In genomic region chr7:92831716-92832622, GRCh38 we compare ENCODE assay signal across 8 cellular contexts. TPM values are rescaled to one million over a fixed set of nuclear protein-coding genes. Genes with fewer than 3 reads are reported as not detected.
DNase-seq lines count a peak whose midpoint lies in the region; ATAC-seq and TF ChIP-seq lines count a peak whose summit lies in the region.

No MANE protein-coding gene starts in this region.

- H3K4me3 ChIP-seq in SJSA1 = peak overlapping the region; percentile 69
- H3K4me3 ChIP-seq in neuron (ENCODE audit: low read length) = peak overlapping the region; percentile 85

- H3K27me3 ChIP-seq in SJSA1 (replicated peaks) (no peaks in the 10 kb centered on the region), neuron (ENCODE audit: insufficient read depth, low read length) (no peaks in the 10 kb centered on the region)

- ATAC-seq in activated T-cell treated with anti-CD3 and anti-CD28 coated beads, Interleukin-2, amount 50 U/mL, for 4 hours = peak in 1 of 2 donors; percentile 13
- no peak for ATAC-seq in GM19328 (IDR thresholded peaks at IDR 0.05; ENCODE audit: unreplicated experiment)

- no peak for DNase-seq in activated T-cell treated with anti-CD3 and anti-CD28 coated beads, Interleukin-2, amount 50 U/mL, for 4 hours
- no peak for DNase-seq in activated T-cell treated with anti-CD3 and anti-CD28 coated beads, Interleukin-2, amount 50 U/mL, for 1 hour
- DNase-seq in SJSA1 (ENCODE audit: low read depth in 1 of 2, low spot score in 2 of 2) (peak; percentile 90 to 99), endothelial cell (ENCODE audit: low spot score) (no peak), foreskin melanocyte (no peak), NCI-H1092 (lab: John Stamatoyannopoulos, UW) (no peak)

- no peak overlapping the region for H2AFZ ChIP-seq in neuron (ENCODE audit: low read depth, low read length)

- H3K36me3 Mint-ChIP-seq in activated T-cell treated with anti-CD3 and anti-CD28 coated beads, Interleukin-2, amount 50 U/mL, for 4 hours (ENCODE audit: insufficient read depth) = peaks cover 49% of the 10 kb centered on the region
- peaks cover 15% of the 10 kb centered on the region for H3K36me3 Mint-ChIP-seq in endothelial cell (ENCODE audit: low read depth, unreplicated experiment)

- peak overlapping the region; percentile 2 for H3K27ac Mint-ChIP-seq in endothelial cell (ENCODE audit: unreplicated experiment)

- peaks cover 56% of the 10 kb centered on the region for H3K36me3 ChIP-seq in SJSA1
- no peaks in the 10 kb centered on the region for H3K36me3 ChIP-seq in neuron (ENCODE audit: insufficient read depth, low read length)

- H3K27ac ChIP-seq in SJSA1 = peak overlapping the region; percentile 96

- H3K4me3 Mint-ChIP-seq in activated T-cell treated with anti-CD3 and anti-CD28 coated beads, Interleukin-2, amount 50 U/mL, for 4 hours = peak overlapping the region; percentile 98
- H3K4me3 Mint-ChIP-seq in endothelial cell (ENCODE audit: unreplicated experiment) = peak overlapping the region; percentile 80

- H3K9me3 ChIP-seq in SJSA1 (replicated peaks) (no peaks in the 10 kb centered on the region), neuron (ENCODE audit: low read length) (no peaks in the 10 kb centered on the region)

- no peaks in the 10 kb centered on the region for H3K27me3 Mint-ChIP-seq in activated T-cell treated with anti-CD3 and anti-CD28 coated beads, Interleukin-2, amount 50 U/mL, for 4 hours (ENCODE audit: low read depth)
- H3K27me3 Mint-ChIP-seq in endothelial cell (ENCODE audit: unreplicated experiment) = peaks cover 18% of the 10 kb centered on the region

- H3K4me1 ChIP-seq in SJSA1 (replicated peaks) (peaks cover 37% of the 10 kb centered on the region), neuron (ENCODE audit: insufficient read depth, low read length) (peaks cover 34% of the 10 kb centered on the region)

- H3K9me3 Mint-ChIP-seq in activated T-cell treated with anti-CD3 and anti-CD28 coated beads, Interleukin-2, amount 50 U/mL, for 4 hours = no peaks in the 10 kb centered on the region
- no peaks in the 10 kb centered on the region for H3K9me3 Mint-ChIP-seq in endothelial cell (ENCODE audit: unreplicated experiment)

- TF ChIP-seq CTCF in endothelial cell (IDR thresholded peaks at IDR 0.05; ENCODE audit: unreplicated experiment) = no peak

- peaks cover 41% of the 10 kb centered on the region for H3K4me1 Mint-ChIP-seq in activated T-cell treated with anti-CD3 and anti-CD28 coated beads, Interleukin-2, amount 50 U/mL, for 4 hours (ENCODE audit: low read depth)
- peaks cover 27% of the 10 kb centered on the region for H3K4me1 Mint-ChIP-seq in endothelial cell (ENCODE audit: unreplicated experiment)

RNA-seq across cellular contexts. Expression of gene CDK6, which starts 4.4 kb away (rescaled TPM):
- total RNA-seq in activated T-cell treated with anti-CD3 and anti-CD28 coated beads, Interleukin-2, amount 50 U/mL, for 4 hours = 100 to 1,000 TPM; 310 to 350 (median 347) TPM
- 126 and 136 TPM in 2 replicates for total RNA-seq in SJSA1 (2014; rRNA removed; shearing (Covaris generic))
- total RNA-seq in endothelial cell (ENCODE audit: unreplicated experiment) = 32.6 TPM

Comparison
In these comparisons a context has a peak if more than half of its experiments do, and no peak if none do; other contexts are left out.
1. DNase-seq: peak in SJSA1 (2 of 2); none in activated T-cell treated with anti-CD3 and anti-CD28 coated beads, Interleukin-2, amount 50 U/mL, for 4 hours (single experiment), activated T-cell treated with anti-CD3 and anti-CD28 coated beads, Interleukin-2, amount 50 U/mL, for 1 hour (single experiment), endothelial cell (single experiment), foreskin melanocyte (single experiment) and NCI-H1092 (single experiment).